In genomic region chr16:10950393-10950792, GRCh38 we compare ENCODE assay signal across 16 cellular contexts. TPM values are rescaled to one million over a fixed set of nuclear protein-coding genes. Genes with fewer than 3 reads are reported as not detected.
A peak's percentile ranks its signal among the peaks of the same experiment; 100 is the strongest.
DNase-seq lines count a peak whose midpoint lies in the region; ATAC-seq and TF ChIP-seq lines count a peak whose summit lies in the region.
"Had no signal": no experiment of that assay in that cellular context is flagged by ENCODE, and none has a peak within 500 bp of the region (broad histone marks: within the 10 kb centered on the region; RNA-seq: fewer than 3 reads in every experiment).

No MANE protein-coding gene starts in this region.

- no peaks in the 10 kb centered on the region for H3K36me3 Mint-ChIP-seq in activated T-cell treated with anti-CD3 and anti-CD28 coated beads, Interleukin-2, amount 50 U/mL, for 72 hours (ENCODE audit: insufficient read depth in 2 of 2)
- H3K36me3 Mint-ChIP-seq in activated B cell treated with CpG ODN at 0.5 μM for 24 hours (ENCODE audit: low read depth) = peaks cover 4% of the 10 kb centered on the region

- intact Hi-C loops in activated B cell treated with CpG ODN at 0.5 μM for 24 hours (cut with micrococcal nuclease) = no loop called here

- no peak for TF ChIP-seq CTCF in activated B cell treated with CpG ODN at 0.5 μM for 24 hours (IDR thresholded peaks at IDR 0.05)
- TF ChIP-seq CTCF in foreskin keratinocyte (conservative IDR thresholded peaks at IDR 0.05) = no peak

- DNase-seq in activated T-cell treated with anti-CD3 and anti-CD28 coated beads, Interleukin-2, amount 50 U/mL, for 72 hours = no peak
- no peak for DNase-seq in activated T-cell treated with anti-CD3 and anti-CD28 coated beads, Interleukin-2, amount 50 U/mL, for 1 hour
- DNase-seq in activated B cell treated with CpG ODN at 0.5 μM for 24 hours = no peak
- DNase-seq in foreskin keratinocyte = peak in 1 of 2 donors; percentile 53
- no peak for DNase-seq in UCSD-AML1 (lab: John Stamatoyannopoulos, UW; ENCODE audit: unreplicated experiment)
- no peak for DNase-seq in KG1 (lab: John Stamatoyannopoulos, UW)
- DNase-seq: activated CD4-positive, alpha-beta T cell treated with anti-CD3 and anti-CD28 coated beads, Interleukin-2, amount 50 U/mL, for 4 hours; amygdala; hippocampal formation; NCI-H510A treated with DMSO at 0.1 percent for 48 hours had no signal

- H3K4me1 Mint-ChIP-seq in activated T-cell treated with anti-CD3 and anti-CD28 coated beads, Interleukin-2, amount 50 U/mL, for 72 hours (ENCODE audit: low read depth) = peaks cover 81% of the 10 kb centered on the region
- peaks cover 71% of the 10 kb centered on the region for H3K4me1 Mint-ChIP-seq in activated B cell treated with CpG ODN at 0.5 μM for 24 hours

- H3K27ac Mint-ChIP-seq in activated T-cell treated with anti-CD3 and anti-CD28 coated beads, Interleukin-2, amount 50 U/mL, for 72 hours = peak overlapping the region; percentile 86
- H3K27ac Mint-ChIP-seq in activated B cell treated with CpG ODN at 0.5 μM for 24 hours = peak overlapping the region; percentile 94

- no peak for ATAC-seq in activated T-cell treated with anti-CD3 and anti-CD28 coated beads, Interleukin-2, amount 50 U/mL, for 72 hours (replicated peaks in 1 of 2)
- ATAC-seq in activated B cell treated with CpG ODN at 0.5 μM for 24 hours (ENCODE audit: low read depth) = no peak
- peak; percentile 85 for ATAC-seq in foreskin keratinocyte
- no peak for ATAC-seq in GM19463 (IDR thresholded peaks at IDR 0.05; ENCODE audit: unreplicated experiment)
- ATAC-seq: Right ventricle myocardium inferior had no signal

- H3K9me3 Mint-ChIP-seq in activated T-cell treated with anti-CD3 and anti-CD28 coated beads, Interleukin-2, amount 50 U/mL, for 72 hours = no peaks in the 10 kb centered on the region
- H3K9me3 Mint-ChIP-seq in activated B cell treated with CpG ODN at 0.5 μM for 24 hours = no peaks in the 10 kb centered on the region

- H3K27ac ChIP-seq in foreskin keratinocyte (no peak overlapping the region), stomach smooth muscle (ENCODE audit: low read length) (no peak overlapping the region)
- H3K27ac ChIP-seq: A549, coronary artery, suprapubic skin had no signal

- H3K9ac ChIP-seq in stomach smooth muscle (ENCODE audit: low read length in 2 of 2) = peak overlapping the region; percentile 7 to 36

- CTCF ChIA-PET in activated B cell treated with CpG ODN at 0.5 μM for 24 hours (lab: Charles Lee) = interaction anchor here (0.5 to 4.3 kb wide), 6 partner anchors 13 to 457 kb away, joined by 3 to 19 read pairs (median 6); no protein-coding TSS in a partner anchor

- no peak overlapping the region for H3K4me3 ChIP-seq in stomach smooth muscle (ENCODE audit: low read length in 2 of 2)
- H3K4me3 ChIP-seq: A549, coronary artery, suprapubic skin had no signal

- no peaks in the 10 kb centered on the region for H3K9me3 ChIP-seq in stomach smooth muscle (ENCODE audit: control insufficient read depth in 2 of 2, low read length in 2 of 2)
- H3K9me3 ChIP-seq: A549, suprapubic skin had no signal

- H3K36me3 ChIP-seq in stomach smooth muscle (ENCODE audit: control insufficient read depth in 2 of 2, insufficient read depth in 2 of 2, low read length in 2 of 2) = no peaks in the 10 kb centered on the region
- H3K36me3 ChIP-seq: suprapubic skin had no signal

- no peak overlapping the region for H3K4me3 Mint-ChIP-seq in activated T-cell treated with anti-CD3 and anti-CD28 coated beads, Interleukin-2, amount 50 U/mL, for 72 hours
- H3K4me3 Mint-ChIP-seq in activated B cell treated with CpG ODN at 0.5 μM for 24 hours = no peak overlapping the region

- H3K27me3 ChIP-seq in foreskin keratinocyte (no peaks in the 10 kb centered on the region), stomach smooth muscle (ENCODE audit: control insufficient read depth in 1 of 2, insufficient read depth in 2 of 2, low read length in 2 of 2) (no peaks in the 10 kb centered on the region)
- H3K27me3 ChIP-seq: suprapubic skin had no signal

- H3K27me3 Mint-ChIP-seq in activated T-cell treated with anti-CD3 and anti-CD28 coated beads, Interleukin-2, amount 50 U/mL, for 72 hours (ENCODE audit: low read depth) = no peaks in the 10 kb centered on the region
- H3K27me3 Mint-ChIP-seq in activated B cell treated with CpG ODN at 0.5 μM for 24 hours = no peaks in the 10 kb centered on the region

- H3K4me1 ChIP-seq in foreskin keratinocyte = peaks cover 13% of the 10 kb centered on the region
- H3K4me1 ChIP-seq in stomach smooth muscle (ENCODE audit: control insufficient read depth, insufficient read depth, low read length) = peaks cover 18% of the 10 kb centered on the region

- POLR2A ChIA-PET in activated B cell treated with CpG ODN at 0.5 μM for 24 hours (lab: Charles Lee) = interaction anchor here (0.6 to 4.2 kb wide), 8 partner anchors 12 to 765 kb away, joined by 3 to 35 read pairs (median 6); partner anchors contain the start of genes NUBP1 and SOCS1

RNA-seq across cellular contexts. Expression of gene CLEC16A, which starts 6.0 kb away (rescaled TPM):
- total RNA-seq in activated T-cell treated with anti-CD3 and anti-CD28 coated beads, Interleukin-2, amount 50 U/mL, for 72 hours = 10 to 100 TPM; 29.9 to 32.3 TPM
- total RNA-seq in activated B cell treated with CpG ODN at 0.5 μM for 24 hours (53.4 and 57.6 TPM in 2 replicates), foreskin keratinocyte (21.0 and 22.0 TPM in 2 replicates)
- polyA plus RNA-seq in foreskin keratinocyte = 11.4 and 12.0 TPM in 2 replicates

RNA-seq across cellular contexts. Expression of gene DEXI, which starts 8.1 kb away (rescaled TPM):
- total RNA-seq in activated T-cell treated with anti-CD3 and anti-CD28 coated beads, Interleukin-2, amount 50 U/mL, for 72 hours = 10 to 100 TPM; 24.4 to 26.7 TPM
- total RNA-seq in activated B cell treated with CpG ODN at 0.5 μM for 24 hours = 18.0 and 19.8 TPM in 2 replicates
- 42.8 and 45.1 TPM in 2 replicates for total RNA-seq in foreskin keratinocyte
- 40.4 and 43.1 TPM in 2 replicates for polyA plus RNA-seq in foreskin keratinocyte
